1 cellular context compared by ENCODE assay signal in the genomic region with DNA sequence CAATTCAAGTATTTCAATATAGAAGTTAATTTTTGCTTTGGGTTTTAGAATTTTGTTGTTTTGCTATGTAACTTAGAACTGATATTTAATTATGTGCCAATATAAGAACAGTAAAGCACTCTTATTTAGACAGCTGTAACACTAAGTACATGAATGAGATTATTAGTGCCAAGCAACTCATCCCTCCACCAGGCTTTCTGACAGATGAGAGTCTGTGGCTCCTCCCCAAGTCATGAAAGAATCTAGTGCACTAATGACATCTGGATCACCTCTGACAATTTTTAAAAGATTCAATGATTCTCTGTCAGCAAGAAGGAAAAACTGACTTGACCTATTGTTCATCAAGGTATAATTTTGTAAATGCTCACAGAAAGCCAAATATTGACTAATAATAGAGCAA.
TF ChIP-seq lines count a peak whose summit lies in the region.

No MANE protein-coding gene starts in this region.

TF ChIP-seq in GM23338, 12 proteins besides CTCF, POLR2A, EP300 and RAD21 (continued from another document):
- TF ChIP-seq ZNF462 (CRISPR knock-in tag; IDR thresholded peaks at IDR 0.05) (no peak), EZH2 (IDR thresholded peaks at IDR 0.05; ENCODE audit: low read depth, unreplicated experiment) (no peak), STAT1 (IDR thresholded peaks at IDR 0.05; ENCODE audit: unreplicated experiment) (no peak), CREB1 (CRISPR knock-in tag; IDR thresholded peaks at IDR 0.05; ENCODE audit: low read depth) (no peak), NANOG (IDR thresholded peaks at IDR 0.05; ENCODE audit: borderline replicate concordance) (no peak), ZNF114 (CRISPR knock-in tag; IDR thresholded peaks at IDR 0.05) (no peak), ETS1 (IDR thresholded peaks at IDR 0.05) (no peak), EZH2phosphoT487 (IDR thresholded peaks at IDR 0.05; ENCODE audit: unreplicated experiment) (no peak)
TF ChIP-seq in GM23338: peak in this region for 0.
